8 cellular contexts compared by ENCODE assay signal in genomic region chr3:184371570-184372018, GRCh38. TPM values are rescaled to one million over a fixed set of nuclear protein-coding genes. Genes with fewer than 3 reads are reported as not detected.
DNase-seq lines count a peak whose midpoint lies in the region; ATAC-seq and TF ChIP-seq lines count a peak whose summit lies in the region.

No MANE protein-coding gene starts in this region.

- H3K27ac ChIP-seq in SK-N-MC (no peak overlapping the region), adrenal gland (no peak overlapping the region), cardiac muscle cell (no peak overlapping the region), psoas muscle (no peak overlapping the region)

- H3K4me3 ChIP-seq in SK-N-MC (no peak overlapping the region), adrenal gland (no peak overlapping the region), cardiac muscle cell (no peak overlapping the region), psoas muscle (no peak overlapping the region)

- peak; percentile 91 to 97 (median 94) for ATAC-seq in psoas muscle
- no peak for ATAC-seq in HG02870 (IDR thresholded peaks at IDR 0.05; ENCODE audit: unreplicated experiment)

- no peaks in the 10 kb centered on the region for H3K27me3 ChIP-seq in adrenal gland
- H3K27me3 ChIP-seq in cardiac muscle cell, result no peaks in the 10 kb centered on the region
- H3K27me3 ChIP-seq in psoas muscle (ENCODE audit: insufficient read depth in 3 of 3, low read length in 2 of 3), result no peaks in the 10 kb centered on the region

- peak; percentile 88 to 98 (median 96) for TF ChIP-seq CTCF in adrenal gland (IDR thresholded peaks at IDR 0.05)
- peak; percentile 99 for TF ChIP-seq CTCF in cardiac muscle cell (IDR thresholded peaks at IDR 0.05; ENCODE audit: low read depth, low read length)
- peak; percentile 98 for TF ChIP-seq CTCF in psoas muscle (IDR thresholded peaks at IDR 0.05)

- DNase-seq in Daoy (ENCODE audit: low read depth), result peak; percentile 91
- peak; percentile 83 for DNase-seq in HCEC 1CT
- peak; percentile 85 to 98 (median 88) for DNase-seq in NCI-H1417 (lab: John Stamatoyannopoulos, UW)
- peak; percentile 63 for DNase-seq in SK-N-MC (ENCODE audit: low read depth, low spot score)
- DNase-seq in adrenal gland, result peak; percentile 83 to 93 (median 89)
- peak; percentile 83 to 91 for DNase-seq in cardiac muscle cell (ENCODE audit: low read depth in 1 of 2, low spot score in 1 of 2)
- peak; percentile 78 to 91 for DNase-seq in psoas muscle

- peaks cover 26% of the 10 kb centered on the region for H3K36me3 ChIP-seq in SK-N-MC (ENCODE audit: insufficient read depth, low read length)
- H3K36me3 ChIP-seq in adrenal gland (replicated peaks in 1 of 2), result peaks cover 0 to 23% of the 10 kb centered on the region in 2 donors
- H3K36me3 ChIP-seq in cardiac muscle cell, result peaks cover 10% of the 10 kb centered on the region
- H3K36me3 ChIP-seq in psoas muscle (ENCODE audit: insufficient read depth in 1 of 2, low read depth in 1 of 2), result peaks cover 2 to 22% of the 10 kb centered on the region in 2 donors

- WGBS in adrenal gland, 4 donors, result 31 to 37% (median 34%) methylated on average over 5 of the region's 5 CpGs
- 46 to 51% (median 49%) methylated on average over 5 of the region's 5 CpGs for WGBS in psoas muscle, 3 donors

- intact Hi-C loops in adrenal gland (cut with DNase I) (loop anchor here (5.0 kb wide), 2 partner anchors 141 to 171 kb away; no protein-coding TSS in a partner anchor), psoas muscle (cut with DNase I) (loop anchor here (1.0 to 10.0 kb wide), 6 partner anchors 93 to 403 kb away; no protein-coding TSS in a partner anchor)

- H3K9me3 ChIP-seq in SK-N-MC (ENCODE audit: low read depth, low read length) (no peaks in the 10 kb centered on the region), adrenal gland (replicated peaks in 1 of 3) (no peaks in the 10 kb centered on the region), cardiac muscle cell (ENCODE audit: low read depth) (no peaks in the 10 kb centered on the region), psoas muscle (no peaks in the 10 kb centered on the region)

- peaks cover 10 to 36% of the 10 kb centered on the region in 2 donors for H3K4me1 ChIP-seq in adrenal gland (replicated peaks in 1 of 2)
- H3K4me1 ChIP-seq in cardiac muscle cell (ENCODE audit: low read depth), result no peaks in the 10 kb centered on the region
- H3K4me1 ChIP-seq in psoas muscle, result peaks cover 17% of the 10 kb centered on the region

- H3K9ac ChIP-seq in SK-N-MC (ENCODE audit: insufficient read length), result no peak overlapping the region

- TF ChIP-seq POLR2A in adrenal gland (IDR thresholded peaks at IDR 0.05), result no peak

RNA-seq across cellular contexts. Expression of gene THPO, which starts 6.4 kb away (rescaled TPM):
- total RNA-seq in Daoy (2014; rRNA removed; shearing (Covaris generic)), result not detected in 2 replicates
- 1 to 10 TPM in 3 of 8 donors, under 1 TPM in 2, not detected in 3; 0.60 to 5.3 (median 2.5) TPM for total RNA-seq in adrenal gland
- polyA plus RNA-seq in adrenal gland, result 1 to 10 TPM in 2 of 3 donors, under 1 TPM in 1; 0.82 to 4.4 (median 2.2) TPM
- 3.0 and 3.1 TPM in 2 replicates for total RNA-seq in cardiac muscle cell
- 3.1 and 3.5 TPM in 2 replicates for polyA plus RNA-seq in cardiac muscle cell
- total RNA-seq in psoas muscle, result 1 to 10 TPM in 2 of 4 donors, under 1 TPM in 2; 0.79 to 3.0 (median 1.3) TPM
- polyA plus RNA-seq in psoas muscle, result 1 to 10 TPM in 1 of 3 donors, under 1 TPM in 2; 0.49 to 1.2 (median 0.55) TPM

RNA-seq across cellular contexts. Expression of gene CHRD, which starts 8.3 kb away (rescaled TPM):
- 0.11 and 1.6 TPM in 2 replicates for total RNA-seq in Daoy (2014; rRNA removed; shearing (Covaris generic))
- total RNA-seq in adrenal gland, result 100 to 1,000 TPM in 1 of 8 donors, 10 to 100 TPM in 6, 1 to 10 TPM in 1; 4.8 to 101 (median 23.7) TPM
- 10 to 100 TPM in 2 of 3 donors, 1 to 10 TPM in 1; 1.9 to 51.0 (median 41.2) TPM for polyA plus RNA-seq in adrenal gland
- 16.0 and 33.0 TPM in 2 replicates for total RNA-seq in cardiac muscle cell
- 10.8 and 20.4 TPM in 2 replicates for polyA plus RNA-seq in cardiac muscle cell
- total RNA-seq in psoas muscle, result 10 to 100 TPM in 1 of 4 donors, 1 to 10 TPM in 3; 4.1 to 10.5 (median 6.3) TPM
- polyA plus RNA-seq in psoas muscle, result 1 to 10 TPM; 2.5 to 5.2 (median 5.1) TPM

RNA-seq across cellular contexts. Expression of gene POLR2H, which starts 10.1 kb away (rescaled TPM):
- 265 and 371 TPM in 2 replicates for total RNA-seq in Daoy (2014; rRNA removed; shearing (Covaris generic))
- total RNA-seq in adrenal gland (100 to 1,000 TPM in 1 of 8 donors, 10 to 100 TPM in 7; 63.1 to 101 (median 71.1) TPM), cardiac muscle cell (112 and 122 TPM in 2 replicates), psoas muscle (10 to 100 TPM; 21.2 to 33.2 (median 28.6) TPM)
- polyA plus RNA-seq in adrenal gland (100 to 1,000 TPM in 2 of 3 donors, 10 to 100 TPM in 1; 87.7 to 199 (median 194) TPM), cardiac muscle cell (96.2 and 107 TPM in 2 replicates), psoas muscle (100 to 1,000 TPM in 1 of 3 donors, 10 to 100 TPM in 2; 41.6 to 117 (median 62.8) TPM)

RNA-seq across cellular contexts. Expression of gene CLCN2, which starts 10.2 kb away (rescaled TPM):
- 3.5 and 4.7 TPM in 2 replicates for total RNA-seq in Daoy (2014; rRNA removed; shearing (Covaris generic))
- total RNA-seq in adrenal gland (10 to 100 TPM in 5 of 8 donors, 1 to 10 TPM in 3; 7.5 to 24.4 (median 14.9) TPM), cardiac muscle cell (13.1 and 18.4 TPM in 2 replicates), psoas muscle (1 to 10 TPM in 3 of 4 donors, under 1 TPM in 1; 0.64 to 2.3 (median 1.4) TPM)
- polyA plus RNA-seq in adrenal gland (10 to 100 TPM; 11.4 to 27.8 (median 22.3) TPM), cardiac muscle cell (10.3 and 12.3 TPM in 2 replicates), psoas muscle (1 to 10 TPM; 1.2 to 2.8 (median 2.0) TPM)

RNA-seq across cellular contexts. Expression of gene FAM131A, which starts 34.2 kb away (rescaled TPM):
- 23.7 and 28.0 TPM in 2 replicates for total RNA-seq in Daoy (2014; rRNA removed; shearing (Covaris generic))
- total RNA-seq in adrenal gland (10 to 100 TPM; 16.4 to 42.4 (median 33.7) TPM), cardiac muscle cell (22.1 and 34.3 TPM in 2 replicates), psoas muscle (10 to 100 TPM; 12.6 to 20.3 (median 13.9) TPM)
- polyA plus RNA-seq in adrenal gland (10 to 100 TPM; 13.3 to 43.0 (median 39.4) TPM), cardiac muscle cell (9.6 and 16.0 TPM in 2 replicates), psoas muscle (10 to 100 TPM; 12.9 to 26.8 (median 20.2) TPM)
